11 cellular contexts compared by ENCODE assay signal in the genomic region with DNA sequence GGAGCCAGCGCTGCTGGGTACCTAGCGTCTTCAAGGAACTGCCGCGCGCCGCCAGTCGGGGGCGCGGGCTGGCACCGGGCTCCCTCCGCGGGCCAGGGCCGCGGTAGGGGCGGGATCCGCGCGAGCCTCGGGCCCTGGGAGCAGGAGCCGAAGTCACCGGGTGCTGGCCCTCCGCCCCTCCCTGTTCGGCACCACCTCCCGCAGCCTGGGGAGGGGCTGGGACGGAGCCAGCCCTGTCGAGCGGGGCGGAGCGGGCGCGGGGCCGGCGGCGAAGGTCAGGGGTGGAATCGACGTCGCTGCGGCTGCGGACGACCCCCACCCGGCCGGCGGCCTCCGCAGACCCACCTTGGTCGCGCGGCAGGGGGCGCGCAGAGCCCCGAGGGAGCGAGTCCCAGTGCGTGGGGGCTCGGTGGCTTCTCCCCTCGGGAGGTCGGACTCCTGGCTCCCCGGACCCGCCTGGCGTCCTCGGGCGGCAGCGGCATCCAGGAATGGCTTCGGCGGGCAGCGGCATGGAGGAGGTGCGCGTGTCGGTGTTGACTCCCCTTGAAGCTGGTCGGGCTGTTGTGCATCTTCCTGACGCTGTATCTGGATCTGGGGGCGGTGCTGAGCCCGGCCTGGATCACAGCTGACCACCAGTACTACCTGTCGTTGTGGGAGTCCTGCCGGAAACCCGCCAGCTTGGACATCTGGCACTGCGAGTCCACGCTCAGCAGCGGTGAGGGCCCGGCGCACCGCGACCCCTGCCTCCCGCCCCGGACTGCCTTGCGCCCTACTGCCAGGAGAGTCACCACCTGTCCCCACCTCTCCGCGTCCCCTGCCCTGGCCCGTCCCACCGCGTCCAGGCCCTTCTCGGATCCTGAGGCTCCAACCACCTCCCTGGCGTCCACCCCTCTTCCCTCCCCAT. TPM values are rescaled to one million over a fixed set of nuclear protein-coding genes. Genes with fewer than 3 reads are reported as not detected.
A peak's percentile ranks its signal among the peaks of the same experiment; 100 is the strongest.
DNase-seq lines count a peak whose midpoint lies in the region; ATAC-seq and TF ChIP-seq lines count a peak whose summit lies in the region.
"Had no signal": no experiment of that assay in that cellular context is flagged by ENCODE, and none has a peak within 500 bp of the region (broad histone marks: within the 10 kb centered on the region; RNA-seq: fewer than 3 reads in every experiment).

No MANE protein-coding gene starts in this region.

- no peaks in the 10 kb centered on the region for H3K9me3 Mint-ChIP-seq in GM23338

- H4K20me1 ChIP-seq in GM23338 (replicated peaks; ENCODE audit: insufficient read depth), result no peaks in the 10 kb centered on the region
- H4K20me1 ChIP-seq in SK-N-SH (ENCODE audit: insufficient read depth), result no peaks in the 10 kb centered on the region

- no peaks in the 10 kb centered on the region for H3K79me2 ChIP-seq in GM23338 (replicated peaks; ENCODE audit: insufficient read depth)
- H3K79me2 ChIP-seq in SK-N-SH (ENCODE audit: insufficient read depth), result no peaks in the 10 kb centered on the region

- no peaks in the 10 kb centered on the region for H3K36me3 Mint-ChIP-seq in GM23338 (ENCODE audit: low read depth)

- H2AFZ ChIP-seq in GM23338 (no peak overlapping the region), SK-N-SH (ENCODE audit: low read depth) (no peak overlapping the region)

- no peaks in the 10 kb centered on the region for H3K9me3 ChIP-seq in SK-N-SH

- no peaks in the 10 kb centered on the region for H3K9me2 ChIP-seq in GM23338 (ENCODE audit: insufficient read depth)
- no peaks in the 10 kb centered on the region for H3K9me2 ChIP-seq in SK-N-SH

- H3K4me2 ChIP-seq in GM23338, result peak overlapping the region; percentile 82
- no peak overlapping the region for H3K4me2 ChIP-seq in SK-N-SH

- WGBS in SK-N-SH (ENCODE audit: low lambda C conversion rate), result 18% methylated on average over 3 of the region's 91 CpGs

- peaks cover 21% of the 10 kb centered on the region; the same call in 1 of the 2 replicates for H3K27me3 ChIP-seq in GM23338 (ENCODE audit: insufficient read depth)
- peaks cover 28% of the 10 kb centered on the region; the same call in 1 of the 2 replicates for H3K27me3 ChIP-seq in SK-N-SH (ENCODE audit: insufficient read depth)

- peaks cover 8% of the 10 kb centered on the region; the same call in 1 of the 3 replicates for H3K4me1 Mint-ChIP-seq in GM23338

- H3K36me3 ChIP-seq in GM23338 (ENCODE audit: insufficient read depth) (no peaks in the 10 kb centered on the region), SK-N-SH (replicated peaks in 1 of 2; ENCODE audit: control insufficient read depth in 1 of 2, insufficient read depth in 2 of 2, low read length in 1 of 2) (no peaks in the 10 kb centered on the region)

- no peak overlapping the region for H3K27ac Mint-ChIP-seq in GM23338

- POLR2A ChIA-PET in SK-N-SH (lab: Yijun Ruan, JAX), result no interaction called here

- peaks cover 6% of the 10 kb centered on the region for H3K4me1 ChIP-seq in GM23338 (ENCODE audit: insufficient read depth)
- H3K4me1 ChIP-seq in SK-N-SH (ENCODE audit: control insufficient read depth in 1 of 2, insufficient read depth in 2 of 2, low read depth in 1 of 2, low read length in 1 of 2), result no peaks in the 10 kb centered on the region

- H3K27me3 Mint-ChIP-seq in GM23338 (ENCODE audit: insufficient read depth, low read depth, poor library complexity), result peaks cover 26% of the 10 kb centered on the region

- peak; percentile 60 for DNase-seq in GM23338 (ENCODE audit: low spot score)
- peak; percentile 36 for DNase-seq in SK-N-SH
- DNase-seq in retinal pigment epithelial cell (ENCODE audit: low read depth), result no peak
- DNase-seq in stimulated activated CD4-positive, alpha-beta T cell treated with anti-CD3 and anti-CD28 coated beads, Interleukin-4, amount 100 ng/mL, for 1 hour, result no peak
- DNase-seq in EL, result no peak
- DNase-seq: KG1 had no signal

- H3K4me3 ChIP-seq in GM23338 (peak overlapping the region; percentile 60), SK-N-SH (ENCODE audit: low read depth in 2 of 2, low read length in 1 of 2) (no peak overlapping the region), iPS-11a (ENCODE audit: low read depth, low read length) (peak overlapping the region; percentile 53), retinal pigment epithelial cell (ENCODE audit: low read length) (peak overlapping the region; percentile 38)

- TF ChIP-seq CTCF in GM23338 (conservative IDR thresholded peaks at IDR 0.05; ENCODE audit: low read depth in 2 of 2), result peak in 1 of 2 experiments; percentile 28; a peak in 1 of 4 replicates
- 0 out of 2 replicates have a peak, but pooled peaks have one; percentile 10 for TF ChIP-seq CTCF in SK-N-SH (IDR thresholded peaks at IDR 0.05)
- no peak for TF ChIP-seq CTCF in retinal pigment epithelial cell (conservative IDR thresholded peaks at IDR 0.05; ENCODE audit: low read depth, low read length)

- TF ChIP-seq RAD21 in SK-N-SH (IDR thresholded peaks at IDR 0.05; ENCODE audit: low read length), result no peak

- no peak overlapping the region for H3K9ac ChIP-seq in SK-N-SH

- no peak for TF ChIP-seq EP300 in SK-N-SH (IDR thresholded peaks at IDR 0.05; ENCODE audit: borderline replicate concordance in 1 of 2, low read depth in 1 of 2, low read length in 1 of 2)

- CTCF ChIA-PET in SK-N-SH (lab: Yijun Ruan, JAX), result no interaction called here

- H3K4me3 Mint-ChIP-seq in GM23338, result peak overlapping the region; percentile 72

- no peaks in the 10 kb centered on the region for H3F3A ChIP-seq in GM23338 (replicated peaks; ENCODE audit: low read depth)
- H3F3A ChIP-seq in SK-N-SH (replicated peaks; ENCODE audit: insufficient read depth), result no peaks in the 10 kb centered on the region

- H3K27ac ChIP-seq in GM23338 (ENCODE audit: low read depth), result no peak overlapping the region
- no peak overlapping the region for H3K27ac ChIP-seq in SK-N-SH (ENCODE audit: low read depth in 2 of 2, low read length in 1 of 2)

- peak; percentile 96 for ATAC-seq in GM23338
- ATAC-seq in GM21786 (IDR thresholded peaks at IDR 0.05; ENCODE audit: unreplicated experiment), result no peak
- ATAC-seq in GM21390 (IDR thresholded peaks at IDR 0.05; ENCODE audit: unreplicated experiment), result no peak
- ATAC-seq: HCT116 had no signal

TF ChIP-seq in GM23338, 12 proteins besides CTCF, POLR2A, EP300 and RAD21 (continues in another document):
- no peak for TF ChIP-seq EZH2phosphoT487 (IDR thresholded peaks at IDR 0.05; ENCODE audit: unreplicated experiment)
- TF ChIP-seq, protein P1, sequence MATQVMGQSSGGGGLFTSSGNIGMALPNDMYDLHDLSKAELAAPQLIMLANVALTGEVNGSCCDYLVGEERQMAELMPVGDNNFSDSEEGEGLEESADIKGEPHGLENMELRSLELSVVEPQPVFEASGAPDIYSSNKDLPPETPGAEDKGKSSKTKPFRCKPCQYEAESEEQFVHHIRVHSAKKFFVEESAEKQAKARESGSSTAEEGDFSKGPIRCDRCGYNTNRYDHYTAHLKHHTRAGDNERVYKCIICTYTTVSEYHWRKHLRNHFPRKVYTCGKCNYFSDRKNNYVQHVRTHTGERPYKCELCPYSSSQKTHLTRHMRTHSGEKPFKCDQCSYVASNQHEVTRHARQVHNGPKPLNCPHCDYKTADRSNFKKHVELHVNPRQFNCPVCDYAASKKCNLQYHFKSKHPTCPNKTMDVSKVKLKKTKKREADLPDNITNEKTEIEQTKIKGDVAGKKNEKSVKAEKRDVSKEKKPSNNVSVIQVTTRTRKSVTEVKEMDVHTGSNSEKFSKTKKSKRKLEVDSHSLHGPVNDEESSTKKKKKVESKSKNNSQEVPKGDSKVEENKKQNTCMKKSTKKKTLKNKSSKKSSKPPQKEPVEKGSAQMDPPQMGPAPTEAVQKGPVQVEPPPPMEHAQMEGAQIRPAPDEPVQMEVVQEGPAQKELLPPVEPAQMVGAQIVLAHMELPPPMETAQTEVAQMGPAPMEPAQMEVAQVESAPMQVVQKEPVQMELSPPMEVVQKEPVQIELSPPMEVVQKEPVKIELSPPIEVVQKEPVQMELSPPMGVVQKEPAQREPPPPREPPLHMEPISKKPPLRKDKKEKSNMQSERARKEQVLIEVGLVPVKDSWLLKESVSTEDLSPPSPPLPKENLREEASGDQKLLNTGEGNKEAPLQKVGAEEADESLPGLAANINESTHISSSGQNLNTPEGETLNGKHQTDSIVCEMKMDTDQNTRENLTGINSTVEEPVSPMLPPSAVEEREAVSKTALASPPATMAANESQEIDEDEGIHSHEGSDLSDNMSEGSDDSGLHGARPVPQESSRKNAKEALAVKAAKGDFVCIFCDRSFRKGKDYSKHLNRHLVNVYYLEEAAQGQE (IDR thresholded peaks at IDR 0.05; ENCODE audit: unreplicated experiment), result no peak
- TF ChIP-seq STAT1 (IDR thresholded peaks at IDR 0.05; ENCODE audit: unreplicated experiment), result no peak

TF ChIP-seq in SK-N-SH, 30 proteins besides CTCF, POLR2A, EP300 and RAD21 (continues in another document):
- no peak for TF ChIP-seq NFIC (IDR thresholded peaks at IDR 0.05; ENCODE audit: borderline replicate concordance)
- TF ChIP-seq TEAD4 (IDR thresholded peaks at IDR 0.05; ENCODE audit: borderline replicate concordance, insufficient read depth), result no peak
- no peak for TF ChIP-seq RFX5 (IDR thresholded peaks at IDR 0.05; ENCODE audit: low read length)
- no peak for TF ChIP-seq CHD2 (IDR thresholded peaks at IDR 0.05; ENCODE audit: low read length, partially characterized antibody)
- no peak for TF ChIP-seq ELF1 (IDR thresholded peaks at IDR 0.05)
- no peak for TF ChIP-seq EZH2phosphoT487 (IDR thresholded peaks at IDR 0.05; ENCODE audit: borderline replicate concordance, low read depth)
- no peak for TF ChIP-seq POLR2AphosphoS5 (IDR thresholded peaks at IDR 0.05; ENCODE audit: low read depth, low read length)
- TF ChIP-seq JUND (IDR thresholded peaks at IDR 0.05), result no peak
- TF ChIP-seq MEF2A (IDR thresholded peaks at IDR 0.05; ENCODE audit: borderline replicate concordance, low read depth), result no peak
- no peak for TF ChIP-seq RCOR1 (IDR thresholded peaks at IDR 0.05; ENCODE audit: low read length)
- TF ChIP-seq MXI1 (IDR thresholded peaks at IDR 0.05; ENCODE audit: low read depth, low read length), result no peak

RNA-seq across cellular contexts. Expression of gene FAM47C, which starts 50.5 kb away (rescaled TPM):
- not detected in 2 replicates for total RNA-seq in GM23338 (2014; rRNA removed; shearing (Covaris generic))
- polyA plus RNA-seq in GM23338 (2016; fragmentation: Nextera tagmentation; extraction: Ambion mirVana) (not detected in 2 replicates), SK-N-SH (2012; rRNA removed) (not detected in 2 replicates)
- not detected in 2 replicates for polyA plus RNA-seq in SK-N-SH (2012; cell fraction: cytosol; rRNA removed)
- polyA plus RNA-seq in SK-N-SH (2012; cell fraction: nucleus; rRNA removed), result not detected in 2 replicates
- total RNA-seq: skeletal muscle tissue had no signal

Comparison
In these comparisons a context has a peak if more than half of its experiments do, and no peak if none do; other contexts are left out.
1. DNase-seq: peak in GM23338 (single experiment) and SK-N-SH (single experiment); none in retinal pigment epithelial cell (single experiment), stimulated activated CD4-positive, alpha-beta T cell treated with anti-CD3 and anti-CD28 coated beads, Interleukin-4, amount 100 ng/mL, for 1 hour (single experiment) and EL (single experiment).
2. H3K4me3 ChIP-seq: peak in GM23338 (single experiment), iPS-11a (single experiment) and retinal pigment epithelial cell (single experiment); none in SK-N-SH (0 of 2).